Comparison of ENCODE assay signal across 24 cellular contexts in the genomic region with DNA sequence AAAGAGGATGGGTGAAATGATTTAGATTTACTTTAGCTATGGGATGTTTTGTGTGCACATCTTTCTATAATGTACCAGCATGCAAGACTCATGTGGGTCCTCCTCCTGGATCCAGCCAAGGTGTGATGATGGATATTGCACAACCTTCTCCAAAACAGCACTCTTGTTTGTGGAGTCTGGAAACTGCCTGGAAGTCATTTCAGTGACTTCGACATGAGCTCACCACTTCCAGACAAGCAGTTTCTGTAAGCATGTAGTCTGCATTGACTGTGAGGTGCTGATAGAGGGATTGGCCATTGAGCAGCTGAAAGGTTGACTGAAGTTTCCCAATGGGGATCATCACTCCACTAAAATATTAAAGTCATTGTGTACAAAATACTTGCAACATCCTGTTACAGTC.
"Had no signal": no experiment of that assay in that cellular context is flagged by ENCODE, and none has a peak within 500 bp of the region (broad histone marks: within the 10 kb centered on the region; RNA-seq: fewer than 3 reads in every experiment).

No MANE protein-coding gene starts in this region.

- FAIRE-seq: colon, endothelial cell of umbilical vein, islet of Langerhans had no signal

- H3K27ac ChIP-seq: cardiac muscle cell, left lung, suprapubic skin, thyroid gland, upper lobe of left lung, uterus had no signal

- H3K27me3 ChIP-seq: cardiac muscle cell, left lung, thyroid gland, upper lobe of left lung, uterus had no signal

- ATAC-seq: left lung; naive thymus-derived CD4-positive, alpha-beta T cell; stimulated activated effector memory CD8-positive, alpha-beta T cell treated with anti-CD3 and anti-CD28 coated beads, Interleukin-12 subunit alpha, Interleukin-12 subunit beta, amount 100 ng/mL, for 72 hours; stimulated activated naive CD8-positive, alpha-beta T cell treated with anti-CD3 and anti-CD28 coated beads, Interleukin-15, Interleukin-2, amounts not matched to agents 100 U/mL and 50 U/mL, for 24 hours had no signal

- H3K4me3 ChIP-seq: cardiac muscle cell, left lung, lung, suprapubic skin, thyroid gland, upper lobe of left lung, uterus had no signal

- H3K9me3 Mint-ChIP-seq: endodermal cell; stimulated activated effector memory CD8-positive, alpha-beta T cell treated with anti-CD3 and anti-CD28 coated beads, Interleukin-12 subunit alpha, Interleukin-12 subunit beta, amount 100 ng/mL, for 72 hours had no signal

- DNase-seq: cerebellar nuclear complex; endodermal cell; foreskin melanocyte; head of caudate nucleus; hippocampal formation; left lung; mesendoderm; naive thymus-derived CD4-positive, alpha-beta T cell; posterior cingulate gyrus; stimulated activated CD4-positive, alpha-beta T cell treated with anti-CD3 and anti-CD28 coated beads, Interleukin-4, amount 100 ng/mL, for 1 hour; stimulated activated CD8-positive, alpha-beta memory T cell treated with anti-CD3 and anti-CD28 coated beads, Interleukin-4, amount 100 ng/mL, for 48 hours; stimulated activated naive CD8-positive, alpha-beta T cell treated with anti-CD3 and anti-CD28 coated beads, Interleukin-15, Interleukin-2, amounts not matched to agents 100 U/mL and 50 U/mL, for 24 hours; thyroid gland; upper lobe of left lung; uterus had no signal

- H3K4me3 Mint-ChIP-seq: dendritic cell treated with granulocyte-macrophage colony-stimulating factor and Interleukin-4, amounts not matched to agents 40 ng/mL and 50 ng/mL, for 4 days; endodermal cell; naive thymus-derived CD4-positive, alpha-beta T cell; neural crest cell; stimulated activated effector memory CD8-positive, alpha-beta T cell treated with anti-CD3 and anti-CD28 coated beads, Interleukin-12 subunit alpha, Interleukin-12 subunit beta, amount 100 ng/mL, for 72 hours had no signal

- H3K27ac Mint-ChIP-seq: dendritic cell treated with granulocyte-macrophage colony-stimulating factor and Interleukin-4, amounts not matched to agents 40 ng/mL and 50 ng/mL, for 4 days; endodermal cell; naive thymus-derived CD4-positive, alpha-beta T cell; stimulated activated effector memory CD8-positive, alpha-beta T cell treated with anti-CD3 and anti-CD28 coated beads, Interleukin-12 subunit alpha, Interleukin-12 subunit beta, amount 100 ng/mL, for 72 hours had no signal

- H3K4me1 ChIP-seq: left lung, suprapubic skin, thyroid gland, upper lobe of left lung, uterus had no signal

- H3K36me3 Mint-ChIP-seq: stimulated activated effector memory CD8-positive, alpha-beta T cell treated with anti-CD3 and anti-CD28 coated beads, Interleukin-12 subunit alpha, Interleukin-12 subunit beta, amount 100 ng/mL, for 72 hours had no signal

- H3K4me1 Mint-ChIP-seq: endodermal cell, neural crest cell had no signal

- H3K36me3 ChIP-seq: cardiac muscle cell, left lung, suprapubic skin, thyroid gland, upper lobe of left lung, uterus had no signal

- H3K9me3 ChIP-seq: left lung, suprapubic skin, thyroid gland, upper lobe of left lung, uterus had no signal
